1 cellular context compared by ENCODE assay signal in genomic region chr1:32198237-32199042, GRCh38.
TF ChIP-seq lines count a peak whose summit lies in the region.

No MANE protein-coding gene starts in this region.

TF ChIP-seq in K562, 482 proteins besides CTCF, POLR2A, EP300 and RAD21 (continued from another document):
- no peak for TF ChIP-seq SLC30A9 (CRISPR knock-in tag; IDR thresholded peaks at IDR 0.05)
- TF ChIP-seq HOXB6 (CRISPR knock-in tag; IDR thresholded peaks at IDR 0.05; ENCODE audit: borderline replicate concordance), result no peak
- no peak for TF ChIP-seq ZNF197 (CRISPR knock-in tag; IDR thresholded peaks at IDR 0.05; ENCODE audit: low read depth)
- TF ChIP-seq NFE2 (IDR thresholded peaks at IDR 0.05; ENCODE audit: low read depth), result no peak
- TF ChIP-seq HNRNPH1 (optimal IDR thresholded peaks at IDR 0.05; ENCODE audit: low read depth, low read length), result no peak
- TF ChIP-seq U2AF2 (optimal IDR thresholded peaks at IDR 0.05; ENCODE audit: low read depth, low read length), result no peak
- no peak for TF ChIP-seq TFAM (CRISPR knock-in tag; conservative IDR thresholded peaks at IDR 0.05)
- TF ChIP-seq GMEB1 (CRISPR knock-in tag; IDR thresholded peaks at IDR 0.05), result no peak
- no peak for TF ChIP-seq DACH1 (IDR thresholded peaks at IDR 0.05; ENCODE audit: partially characterized antibody)
- TF ChIP-seq, protein P1, sequence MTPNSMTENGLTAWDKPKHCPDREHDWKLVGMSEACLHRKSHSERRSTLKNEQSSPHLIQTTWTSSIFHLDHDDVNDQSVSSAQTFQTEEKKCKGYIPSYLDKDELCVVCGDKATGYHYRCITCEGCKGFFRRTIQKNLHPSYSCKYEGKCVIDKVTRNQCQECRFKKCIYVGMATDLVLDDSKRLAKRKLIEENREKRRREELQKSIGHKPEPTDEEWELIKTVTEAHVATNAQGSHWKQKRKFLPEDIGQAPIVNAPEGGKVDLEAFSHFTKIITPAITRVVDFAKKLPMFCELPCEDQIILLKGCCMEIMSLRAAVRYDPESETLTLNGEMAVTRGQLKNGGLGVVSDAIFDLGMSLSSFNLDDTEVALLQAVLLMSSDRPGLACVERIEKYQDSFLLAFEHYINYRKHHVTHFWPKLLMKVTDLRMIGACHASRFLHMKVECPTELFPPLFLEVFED (CRISPR knock-in tag; conservative IDR thresholded peaks at IDR 0.05), result peak; percentile 80
- TF ChIP-seq CREB1 (IDR thresholded peaks at IDR 0.05), result no peak
- TF ChIP-seq CREB1 (CRISPR knock-in tag; IDR thresholded peaks at IDR 0.05), result no peak
